Comparison of ENCODE assay signal across 8 cellular contexts in genomic region chrX:1391707-1392375, GRCh38. TPM values are rescaled to one million over a fixed set of nuclear protein-coding genes. Genes with fewer than 3 reads are reported as not detected.
DNase-seq lines count a peak whose midpoint lies in the region; ATAC-seq, FAIRE-seq and TF ChIP-seq lines count a peak whose summit lies in the region.

SLC25A6 (minus strand) TSS chrX:1392113; CDS start chrX:1392009, 104 bp downstream.

- peak within 1 kb of the TSS; percentile 97 for H3K27ac Mint-ChIP-seq in progenitor cell of endocrine pancreas

- intact Hi-C loops in Right ventricle myocardium superior (cut with DNase I): loop anchor here (10.0 kb wide), 1 partner anchor 53 kb away; no protein-coding TSS in a partner anchor

- POLR2A ChIA-PET in HEK293T (lab: Yijun Ruan, JAX): no interaction called here

- H3K4me1 ChIP-seq in OCI-LY1 (ENCODE audit: insufficient read depth, low read length, severe bottlenecking): peaks cover 38% of the 10 kb centered on the region

- peaks cover 24% of the 10 kb centered on the region for H3K36me3 Mint-ChIP-seq in progenitor cell of endocrine pancreas (ENCODE audit: insufficient read depth)

- H3K4me2 ChIP-seq in OCI-LY1 (ENCODE audit: low read length): peak within 1 kb of the TSS; percentile 93

- H3K4me3 Mint-ChIP-seq in progenitor cell of endocrine pancreas (ENCODE audit: low read depth): peak within 1 kb of the TSS; percentile 94

- H3K9me3 Mint-ChIP-seq in progenitor cell of endocrine pancreas (ENCODE audit: low read depth): no peaks in the 10 kb centered on the region

- H3K4me3 ChIP-seq in GM06990 (replicated peaks; ENCODE audit: low read depth, low read length) (peak within 1 kb of the TSS; percentile 99), OCI-LY1 (ENCODE audit: low read depth, low read length, poor library complexity, severe bottlenecking) (peak within 1 kb of the TSS; percentile 98)

- H3K9me3 ChIP-seq in OCI-LY1 (ENCODE audit: low read length): no peaks in the 10 kb centered on the region

- peak within 1 kb of the TSS; percentile 85 for H3K27ac ChIP-seq in OCI-LY1 (ENCODE audit: low read depth, low read length, poor library complexity, severe bottlenecking)

- H3K9ac ChIP-seq in OCI-LY1 (ENCODE audit: low read length): peak within 1 kb of the TSS; percentile 98

- peaks cover 47% of the 10 kb centered on the region for H3K36me3 ChIP-seq in GM06990 (ENCODE audit: control insufficient read depth, insufficient read depth, low read length)
- H3K36me3 ChIP-seq in OCI-LY1 (ENCODE audit: insufficient read depth, low read length): peaks cover 73% of the 10 kb centered on the region

- H3K27me3 ChIP-seq in GM06990 (replicated peaks; ENCODE audit: control insufficient read depth, insufficient read depth, low read length) (no peaks in the 10 kb centered on the region), OCI-LY1 (ENCODE audit: insufficient read depth, low read length) (no peaks in the 10 kb centered on the region)

- no peaks in the 10 kb centered on the region for H4K20me1 ChIP-seq in OCI-LY1 (ENCODE audit: insufficient read depth, low read length)

- peaks cover 32% of the 10 kb centered on the region for H3K79me2 ChIP-seq in OCI-LY1 (ENCODE audit: insufficient read depth, low read length)

- H3F3A ChIP-seq in OCI-LY1 (ENCODE audit: insufficient read depth, low read length): no peaks in the 10 kb centered on the region

- peak; percentile 93 for ATAC-seq in Right ventricle myocardium superior (ENCODE audit: poor library complexity)

- H3K4me1 Mint-ChIP-seq in progenitor cell of endocrine pancreas (ENCODE audit: low read depth): peaks cover 24% of the 10 kb centered on the region

- H2AFZ ChIP-seq in OCI-LY1 (ENCODE audit: low read length): no peak within 1 kb of the TSS

- H3K27me3 Mint-ChIP-seq in progenitor cell of endocrine pancreas: no peaks in the 10 kb centered on the region

- H3K9me2 ChIP-seq in OCI-LY1 (ENCODE audit: low read depth, low read length): no peaks in the 10 kb centered on the region

- CTCF ChIA-PET in HEK293T (lab: Yijun Ruan, JAX): no interaction called here

- TF ChIP-seq CTCF in GM06990 (IDR thresholded peaks at IDR 0.05; ENCODE audit: insufficient read depth, low read length, poor library complexity, severe bottlenecking) (peak; percentile 7), OCI-LY1 (IDR thresholded peaks at IDR 0.05; ENCODE audit: low read length) (no peak), progenitor cell of endocrine pancreas (IDR thresholded peaks at IDR 0.05; ENCODE audit: unreplicated experiment) (peak; percentile 28)

- peak; percentile 100 for DNase-seq in GM06990 (ENCODE audit: extremely low read depth, insufficient read length)
- peak; percentile 97 for DNase-seq in HEK293T (ENCODE audit: extremely low spot score)
- peak; percentile 100 for DNase-seq in activated naive CD4-positive, alpha-beta T cell treated with anti-CD3 and anti-CD28 coated beads, Interleukin-2, amount 50 U/mL, for 16 hours
- peak; percentile 99 for DNase-seq in Right ventricle myocardium superior
- peak; percentile 99 for DNase-seq in progenitor cell of endocrine pancreas (ENCODE audit: low spot score, unreplicated experiment)
- DNase-seq in urothelium cell line (ENCODE audit: low spot score): peak; percentile 88
- DNase-seq in NCI-H2171 (lab: John Stamatoyannopoulos, UW): no peak

- FAIRE-seq in urothelium cell line (lab: Jason Lieb, UNC): no peak

TF ChIP-seq in HEK293T, 16 proteins besides CTCF, POLR2A, EP300 and RAD21:
- TF ChIP-seq L3MBTL2 (conservative IDR thresholded peaks at IDR 0.05) (peak; percentile 5), TARDBP (IDR thresholded peaks at IDR 0.05) (no peak), FOXK2 (IDR thresholded peaks at IDR 0.05) (no peak), ELF4 (IDR thresholded peaks at IDR 0.05) (peak; percentile 67; the same call in 1 of the 2 replicates), HDGF (IDR thresholded peaks at IDR 0.05; ENCODE audit: borderline replicate concordance) (0 out of 2 replicates have a peak, but pooled peaks have one; percentile 84), FOXA1 (IDR thresholded peaks at IDR 0.05) (no peak)

RNA-seq across cellular contexts. Expression of gene SLC25A6, which starts in this region (rescaled TPM):
- 141 TPM for total RNA-seq in Right ventricle myocardium superior
- total RNA-seq in progenitor cell of endocrine pancreas: 387 and 391 TPM in 2 replicates
